Comparison of ENCODE assay signal across 34 cellular contexts in the genomic region with DNA sequence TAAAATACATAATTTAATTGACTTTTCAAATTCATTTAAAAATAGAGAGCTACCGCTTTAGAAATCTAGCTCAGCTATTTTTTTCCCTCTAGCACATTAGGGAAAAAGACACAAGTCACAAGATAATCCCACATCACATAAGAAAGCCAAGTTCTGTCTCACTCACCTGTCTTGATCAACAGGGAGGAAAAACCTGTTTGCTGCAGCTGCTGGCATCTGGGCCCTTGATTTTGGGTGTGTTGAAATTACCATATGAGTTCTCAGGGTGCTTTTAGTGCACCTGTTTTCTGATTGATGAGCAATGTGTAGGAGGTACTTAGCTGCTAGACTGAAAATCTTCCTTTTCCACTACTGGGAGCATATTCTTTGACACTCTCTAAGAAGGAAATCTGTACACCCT.
"Had no signal": no experiment of that assay in that cellular context is flagged by ENCODE, and none has a peak within 500 bp of the region (broad histone marks: within the 10 kb centered on the region; RNA-seq: fewer than 3 reads in every experiment).

No MANE protein-coding gene starts in this region.

- H3K4me1 Mint-ChIP-seq: nephron had no signal

- H3K4me3 Mint-ChIP-seq: activated CD4-positive, alpha-beta memory T cell treated with anti-CD3 and anti-CD28 coated beads, Interleukin-2, amount 10 ng/mL, durations not matched to agents 7 days and 5 days; activated CD4-positive, alpha-beta T cell treated with anti-CD3 and anti-CD28 coated beads, Interleukin-2, amount 10 ng/mL, durations not matched to agents 7 days and 5 days; activated naive CD8-positive, alpha-beta T cell treated with anti-CD3 and anti-CD28 coated beads for 36 hours; activated T-cell treated with anti-CD3 and anti-CD28 coated beads, Interleukin-2, amount 50 U/mL, for 4 hours; nephron; stimulated activated effector memory CD8-positive, alpha-beta T cell treated with anti-CD3 and anti-CD28 coated beads, Interleukin-12 subunit alpha, Interleukin-12 subunit beta, amount 100 ng/mL, for 72 hours; stimulated activated naive CD8-positive, alpha-beta T cell treated with anti-CD3 and anti-CD28 coated beads, Interleukin-15, Interleukin-2, amounts not matched to agents 100 ng/mL and 50 ng/mL, for 24 hours; T-helper 17 cell had no signal

- H3K27me3 ChIP-seq: adrenal gland, body of pancreas, cardiac muscle cell, colonic mucosa, heart left ventricle, neutrophil, uterus had no signal

- H3K36me3 ChIP-seq: adrenal gland, colonic mucosa, uterus had no signal

- H3K4me1 ChIP-seq: body of pancreas, colonic mucosa, lower lobe of right lung, uterus had no signal

- H3K27ac ChIP-seq: adrenal gland, body of pancreas, cardiac muscle cell, colonic mucosa, heart left ventricle, lower lobe of right lung, neutrophil, skin epidermis, thoracic aorta, uterus, WERI-Rb-1 had no signal

- H3K27ac Mint-ChIP-seq: activated CD4-positive, alpha-beta memory T cell treated with anti-CD3 and anti-CD28 coated beads, Interleukin-2, amount 10 ng/mL, durations not matched to agents 7 days and 5 days; activated CD4-positive, alpha-beta T cell treated with anti-CD3 and anti-CD28 coated beads, Interleukin-2, amount 10 ng/mL, durations not matched to agents 7 days and 5 days; activated naive CD8-positive, alpha-beta T cell treated with anti-CD3 and anti-CD28 coated beads for 36 hours; activated T-helper 2 cell treated with anti-CD3 and anti-CD28 coated beads, Interferon-gamma antibody, Interleukin-2, Interleukin-4, amounts not matched to agents 10 μg/mL and 5 μg/mL and 100 μg/mL, durations not matched to agents 14 hours and 24 hours and 36 hours; nephron; stimulated activated effector memory CD8-positive, alpha-beta T cell treated with anti-CD3 and anti-CD28 coated beads, Interleukin-12 subunit alpha, Interleukin-12 subunit beta, amount 100 ng/mL, for 72 hours; stimulated activated naive CD8-positive, alpha-beta T cell treated with anti-CD3 and anti-CD28 coated beads, Interleukin-15, Interleukin-2, amounts not matched to agents 100 ng/mL and 50 ng/mL, for 24 hours; T-helper 17 cell had no signal

- H3K4me3 ChIP-seq: adrenal gland, body of pancreas, cardiac muscle cell, colonic mucosa, heart left ventricle, lower lobe of right lung, skin epidermis, thoracic aorta, uterus had no signal

- ATAC-seq: activated T-cell treated with anti-CD3 and anti-CD28 coated beads, Interleukin-2, amount 50 U/mL, for 4 hours; body of pancreas; heart left ventricle; left lobe of liver; lower lobe of right lung; sciatic nerve; stimulated activated effector memory CD8-positive, alpha-beta T cell treated with anti-CD3 and anti-CD28 coated beads, Interleukin-12 subunit alpha, Interleukin-12 subunit beta, amount 100 ng/mL, for 72 hours; T-helper 17 cell had no signal

- H3K27me3 Mint-ChIP-seq: activated CD4-positive, alpha-beta memory T cell treated with anti-CD3 and anti-CD28 coated beads, Interleukin-2, amount 10 ng/mL, durations not matched to agents 7 days and 5 days; activated CD4-positive, alpha-beta T cell treated with anti-CD3 and anti-CD28 coated beads, Interleukin-2, amount 10 ng/mL, durations not matched to agents 7 days and 5 days; activated naive CD8-positive, alpha-beta T cell treated with anti-CD3 and anti-CD28 coated beads for 36 hours; stimulated activated naive CD8-positive, alpha-beta T cell treated with anti-CD3 and anti-CD28 coated beads, Interleukin-15, Interleukin-2, amounts not matched to agents 100 ng/mL and 50 ng/mL, for 24 hours; T-helper 17 cell had no signal

- DNase-seq: activated CD4-positive, alpha-beta memory T cell treated with anti-CD3 and anti-CD28 coated beads, Interleukin-2, amount 10 ng/mL, durations not matched to agents 7 days and 5 days; activated CD4-positive, alpha-beta T cell treated with anti-CD3 and anti-CD28 coated beads for 1 hour; activated CD4-positive, alpha-beta T cell treated with anti-CD3 and anti-CD28 coated beads, Interleukin-2, amount 10 ng/mL, durations not matched to agents 7 days and 5 days; activated CD8-positive, alpha-beta memory T cell treated with anti-CD3 and anti-CD28 coated beads, Interleukin-2, amount 50 U/mL, for 48 hours; activated naive CD4-positive, alpha-beta T cell; activated naive CD8-positive, alpha-beta T cell treated with anti-CD3 and anti-CD28 coated beads for 36 hours; activated T-cell treated with anti-CD3 and anti-CD28 coated beads, Interleukin-2, amount 50 U/mL, for 4 hours; adrenal gland; aorta; body of pancreas; cerebellar nuclear complex; colonic mucosa; effector CD8-positive, alpha-beta T cell; erythroblast; heart left ventricle; kidney glomerular epithelial cell; lower lobe of right lung; mesendoderm; stimulated activated CD4-positive, alpha-beta T cell treated with anti-CD3 and anti-CD28 coated beads, Interleukin-12 subunit alpha, Interleukin-12 subunit beta, amount 100 ng/mL, for 4 hours; stimulated activated CD4-positive, alpha-beta T cell treated with anti-CD3 and anti-CD28 coated beads, Interleukin-4, amount 100 ng/mL, for 1 hour; T-helper 17 cell; T1000; uterus; WERI-Rb-1 had no signal
